Comparison of ENCODE assay signal across 1 cellular context in genomic region chr5:129172561-129172960, GRCh38.
TF ChIP-seq lines count a peak whose summit lies in the region.

No MANE protein-coding gene starts in this region.

TF ChIP-seq in WTC11, 78 proteins besides CTCF, POLR2A, EP300 and RAD21 (continued from another document):
- TF ChIP-seq PREB (CRISPR knock-in tag; IDR thresholded peaks at IDR 0.05; ENCODE audit: borderline replicate concordance) (no peak), USF2 (CRISPR knock-in tag; IDR thresholded peaks at IDR 0.05) (no peak), CDX4 (CRISPR knock-in tag; IDR thresholded peaks at IDR 0.05; ENCODE audit: borderline replicate concordance) (no peak), ESRRA (CRISPR knock-in tag; IDR thresholded peaks at IDR 0.05; ENCODE audit: borderline replicate concordance) (no peak)
